In the genomic region with DNA sequence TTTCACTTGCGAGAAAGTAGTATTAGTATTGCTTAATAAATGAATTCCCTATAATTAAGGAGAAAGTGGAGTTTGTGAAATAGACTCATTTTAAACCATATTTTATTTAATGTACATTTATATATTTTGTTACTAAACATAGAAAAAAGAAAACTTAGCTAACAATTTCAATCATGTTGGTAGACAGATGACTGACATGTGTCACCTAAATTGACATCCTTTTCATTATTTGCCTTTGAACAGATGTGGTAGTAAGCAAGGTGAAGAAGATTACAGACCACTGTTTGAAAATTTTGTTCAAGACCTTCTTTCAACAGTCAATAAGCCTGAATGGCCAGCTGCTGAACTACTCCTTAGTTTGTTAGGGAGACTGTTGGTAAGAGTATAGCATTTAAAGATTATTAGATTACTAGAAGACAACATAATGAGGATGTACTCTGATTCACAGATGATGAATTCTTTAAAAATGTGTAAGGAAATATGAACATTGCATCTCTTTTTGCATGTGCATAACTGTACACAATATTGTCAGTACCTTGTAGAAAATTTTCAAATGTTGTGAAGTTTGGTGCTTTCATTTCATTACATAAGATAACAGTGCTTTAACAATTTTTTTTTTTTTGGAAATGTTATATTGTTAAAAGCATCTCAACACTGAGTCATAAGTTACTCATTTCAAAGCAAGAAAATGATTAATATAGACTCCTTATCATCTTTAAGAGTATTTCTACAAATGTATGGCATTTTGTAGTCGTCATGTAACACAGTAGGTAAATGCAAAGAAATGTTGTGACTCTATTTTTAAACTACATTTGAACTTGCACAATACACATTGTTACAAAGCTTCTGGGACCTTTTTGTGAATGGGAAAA, we compare ENCODE assay signal across 1 cellular context.
TF ChIP-seq lines count a peak whose summit lies in the region.

No MANE protein-coding gene starts in this region.

TF ChIP-seq in SK-N-SH, 30 proteins besides CTCF, POLR2A, EP300 and RAD21 (continued from another document):
- no peak for TF ChIP-seq REST (IDR thresholded peaks at IDR 0.05; ENCODE audit: low read depth, low read length)
- no peak for TF ChIP-seq SMC3 (IDR thresholded peaks at IDR 0.05; ENCODE audit: low read depth, low read length)
- TF ChIP-seq GABPA (IDR thresholded peaks at IDR 0.05; ENCODE audit: low read depth): no peak
- TF ChIP-seq RCOR1 (IDR thresholded peaks at IDR 0.05; ENCODE audit: low read length): no peak
- TF ChIP-seq, protein P1, sequence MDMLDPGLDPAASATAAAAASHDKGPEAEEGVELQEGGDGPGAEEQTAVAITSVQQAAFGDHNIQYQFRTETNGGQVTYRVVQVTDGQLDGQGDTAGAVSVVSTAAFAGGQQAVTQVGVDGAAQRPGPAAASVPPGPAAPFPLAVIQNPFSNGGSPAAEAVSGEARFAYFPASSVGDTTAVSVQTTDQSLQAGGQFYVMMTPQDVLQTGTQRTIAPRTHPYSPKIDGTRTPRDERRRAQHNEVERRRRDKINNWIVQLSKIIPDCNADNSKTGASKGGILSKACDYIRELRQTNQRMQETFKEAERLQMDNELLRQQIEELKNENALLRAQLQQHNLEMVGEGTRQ (IDR thresholded peaks at IDR 0.05; ENCODE audit: borderline replicate concordance, low read depth, low read length): no peak
- TF ChIP-seq PBX3 (IDR thresholded peaks at IDR 0.05): peak; percentile 78
- TF ChIP-seq TCF12 (IDR thresholded peaks at IDR 0.05): peak; percentile 5; the same call in 1 of the 2 replicates
- TF ChIP-seq, protein P2, sequence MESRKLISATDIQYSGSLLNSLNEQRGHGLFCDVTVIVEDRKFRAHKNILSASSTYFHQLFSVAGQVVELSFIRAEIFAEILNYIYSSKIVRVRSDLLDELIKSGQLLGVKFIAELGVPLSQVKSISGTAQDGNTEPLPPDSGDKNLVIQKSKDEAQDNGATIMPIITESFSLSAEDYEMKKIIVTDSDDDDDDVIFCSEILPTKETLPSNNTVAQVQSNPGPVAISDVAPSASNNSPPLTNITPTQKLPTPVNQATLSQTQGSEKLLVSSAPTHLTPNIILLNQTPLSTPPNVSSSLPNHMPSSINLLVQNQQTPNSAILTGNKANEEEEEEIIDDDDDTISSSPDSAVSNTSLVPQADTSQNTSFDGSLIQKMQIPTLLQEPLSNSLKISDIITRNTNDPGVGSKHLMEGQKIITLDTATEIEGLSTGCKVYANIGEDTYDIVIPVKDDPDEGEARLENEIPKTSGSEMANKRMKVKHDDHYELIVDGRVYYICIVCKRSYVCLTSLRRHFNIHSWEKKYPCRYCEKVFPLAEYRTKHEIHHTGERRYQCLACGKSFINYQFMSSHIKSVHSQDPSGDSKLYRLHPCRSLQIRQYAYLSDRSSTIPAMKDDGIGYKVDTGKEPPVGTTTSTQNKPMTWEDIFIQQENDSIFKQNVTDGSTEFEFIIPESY (IDR thresholded peaks at IDR 0.05; ENCODE audit: borderline replicate concordance, low read depth): no peak
